Comparison of ENCODE assay signal across 20 cellular contexts in the genomic region with DNA sequence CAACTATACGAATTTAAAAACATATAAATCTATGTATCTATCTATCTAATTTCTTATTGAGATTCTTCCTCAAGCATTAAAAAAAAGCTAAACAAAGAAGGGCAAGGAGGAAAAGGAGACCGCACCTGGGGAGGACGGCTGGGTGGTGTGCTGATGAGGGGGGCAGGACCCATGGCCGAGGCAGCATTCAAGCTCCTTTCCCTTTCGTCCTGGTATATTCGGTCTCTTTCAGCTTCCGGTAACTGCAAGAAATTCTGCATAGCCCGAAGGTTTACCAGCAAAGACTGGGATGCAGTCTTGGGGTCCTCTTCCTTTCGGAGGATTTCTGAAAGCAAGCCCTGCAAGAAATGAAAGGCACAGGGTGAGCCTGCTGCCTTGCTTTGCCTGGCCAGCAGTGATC.
"Had no signal": no experiment of that assay in that cellular context is flagged by ENCODE, and none has a peak within 500 bp of the region (broad histone marks: within the 10 kb centered on the region; RNA-seq: fewer than 3 reads in every experiment).

No MANE protein-coding gene starts in this region.

- DNase-seq: activated CD4-positive, alpha-beta T cell treated with anti-CD3 and anti-CD28 coated beads, Interleukin-2, amount 50 U/mL, for 4 hours; activated CD4-positive, CD25-positive, alpha-beta regulatory T cell; activated gamma-delta T cell; activated T-cell treated with anti-CD3 and anti-CD28 coated beads, Interleukin-2, amount 50 U/mL, for 4 hours; effector memory CD4-positive, alpha-beta T cell; mucosa of descending colon; naive B cell; psoas muscle; right cardiac atrium; stimulated activated naive CD8-positive, alpha-beta T cell treated with anti-CD3 and anti-CD28 coated beads, Interleukin-15, amount 100 ng/mL, for 72 hours; T-helper 9 cell; transverse colon had no signal

- H3K9me3 Mint-ChIP-seq: activated T-cell treated with anti-CD3 and anti-CD28 coated beads, Interleukin-2, amount 50 U/mL, for 4 hours; dendritic cell treated with granulocyte-macrophage colony-stimulating factor and Interleukin-4, amounts not matched to agents 40 ng/mL and 50 ng/mL, for 4 days; memory B cell; naive B cell; stimulated activated naive CD8-positive, alpha-beta T cell treated with anti-CD3 and anti-CD28 coated beads, Interleukin-15, amount 100 ng/mL, for 72 hours had no signal

- H3K4me1 Mint-ChIP-seq: memory B cell had no signal

- H3K27ac ChIP-seq: psoas muscle, SK-N-MC, skin epidermis, suprapubic skin, transverse colon, vagina had no signal

- H3K27me3 ChIP-seq: suprapubic skin, transverse colon, vagina had no signal

- ATAC-seq: activated T-cell treated with anti-CD3 and anti-CD28 coated beads, Interleukin-2, amount 50 U/mL, for 4 hours; mucosa of descending colon; psoas muscle; right cardiac atrium; stimulated activated naive CD8-positive, alpha-beta T cell treated with anti-CD3 and anti-CD28 coated beads, Interleukin-15, amount 100 ng/mL, for 72 hours had no signal

- FAIRE-seq: astrocyte, endothelial cell of umbilical vein had no signal

- H3K27me3 Mint-ChIP-seq: dendritic cell treated with granulocyte-macrophage colony-stimulating factor and Interleukin-4, amounts not matched to agents 40 ng/mL and 50 ng/mL, for 4 days; memory B cell; naive B cell; stimulated activated naive CD8-positive, alpha-beta T cell treated with anti-CD3 and anti-CD28 coated beads, Interleukin-15, amount 100 ng/mL, for 72 hours had no signal

- H3K4me3 Mint-ChIP-seq: activated T-cell treated with anti-CD3 and anti-CD28 coated beads, Interleukin-2, amount 50 U/mL, for 4 hours; dendritic cell treated with granulocyte-macrophage colony-stimulating factor and Interleukin-4, amounts not matched to agents 40 ng/mL and 50 ng/mL, for 4 days; memory B cell; naive B cell; stimulated activated naive CD8-positive, alpha-beta T cell treated with anti-CD3 and anti-CD28 coated beads, Interleukin-15, amount 100 ng/mL, for 72 hours had no signal

- H3K9me3 ChIP-seq: mucosa of descending colon, psoas muscle, suprapubic skin, transverse colon, vagina had no signal

- H3K27ac Mint-ChIP-seq: dendritic cell treated with granulocyte-macrophage colony-stimulating factor and Interleukin-4, amounts not matched to agents 40 ng/mL and 50 ng/mL, for 4 days; memory B cell; naive B cell had no signal

- H3K36me3 Mint-ChIP-seq: memory B cell had no signal
